In genomic region chr1:66505671-66506392, GRCh38 we compare ENCODE assay signal across 18 cellular contexts. TPM values are rescaled to one million over a fixed set of nuclear protein-coding genes. Genes with fewer than 3 reads are reported as not detected.
A peak's percentile ranks its signal among the peaks of the same experiment; 100 is the strongest.
DNase-seq lines count a peak whose midpoint lies in the region; ATAC-seq, FAIRE-seq and TF ChIP-seq lines count a peak whose summit lies in the region.
"Had no signal": no experiment of that assay in that cellular context is flagged by ENCODE, and none has a peak within 500 bp of the region (broad histone marks: within the 10 kb centered on the region; RNA-seq: fewer than 3 reads in every experiment).

No MANE protein-coding gene starts in this region.

- H4K20me1 ChIP-seq in osteoblast (ENCODE audit: insufficient read depth, low read length) (no peaks in the 10 kb centered on the region), HepG2 (ENCODE audit: insufficient read depth, low read length) (no peaks in the 10 kb centered on the region)
- H4K20me1 ChIP-seq: BLaER1 treated with 17β-estradiol and CSF1 and Interleukin-3, amounts not matched to agents 10 nM and 100 nM had no signal

- H3K4me3 ChIP-seq in osteoblast (ENCODE audit: insufficient read depth, low read length) (no peak overlapping the region), HepG2 (replicated peaks in 1 of 3; ENCODE audit: insufficient read depth in 1 of 3, low read depth in 2 of 3, low read length in 3 of 3) (no peak overlapping the region)
- H3K4me3 ChIP-seq: BLaER1 treated with 17β-estradiol and CSF1 and Interleukin-3, amounts not matched to agents 10 nM and 100 nM; mucosa of descending colon had no signal

- H3K9me3 ChIP-seq in osteoblast (ENCODE audit: low read depth, low read length) = no peaks in the 10 kb centered on the region
- no peaks in the 10 kb centered on the region for H3K9me3 ChIP-seq in HepG2 (ENCODE audit: low read length)
- H3K9me3 ChIP-seq: BLaER1 treated with 17β-estradiol and CSF1 and Interleukin-3, amounts not matched to agents 10 nM and 100 nM; mucosa of descending colon had no signal

- H3K27me3 ChIP-seq in osteoblast (ENCODE audit: insufficient read depth, low read length) (no peaks in the 10 kb centered on the region), HepG2 (ENCODE audit: control insufficient read depth in 1 of 2, insufficient read depth in 2 of 2, low read length in 2 of 2) (no peaks in the 10 kb centered on the region)
- H3K27me3 ChIP-seq: BLaER1 treated with 17β-estradiol and CSF1 and Interleukin-3, amounts not matched to agents 10 nM and 100 nM had no signal

- H2AFZ ChIP-seq in osteoblast (ENCODE audit: low read length) = no peak overlapping the region
- H2AFZ ChIP-seq in HepG2 (ENCODE audit: low read length) = no peak overlapping the region

- POLR2A ChIA-PET in HepG2 (lab: Yijun Ruan, JAX) = no interaction called here

- 14% methylated on average over 5 of the region's 5 CpGs for WGBS in HepG2 (ENCODE audit: low lambda C conversion rate)

- H3K36me3 ChIP-seq in osteoblast (ENCODE audit: insufficient read depth, low read length) (no peaks in the 10 kb centered on the region), HepG2 (replicated peaks in 1 of 2; ENCODE audit: control insufficient read depth in 1 of 2, insufficient read depth in 2 of 2, low read length in 2 of 2) (no peaks in the 10 kb centered on the region)
- H3K36me3 ChIP-seq: BLaER1 treated with 17β-estradiol and CSF1 and Interleukin-3, amounts not matched to agents 10 nM and 100 nM had no signal

- TF ChIP-seq POLR2A in HepG2 (IDR thresholded peaks at IDR 0.05; ENCODE audit: insufficient read depth in 1 of 2, low read depth in 2 of 2, low read length in 2 of 2) = no peak

- H3K79me2 ChIP-seq in osteoblast (ENCODE audit: insufficient read depth, low read length) = no peaks in the 10 kb centered on the region
- H3K79me2 ChIP-seq in HepG2 (ENCODE audit: insufficient read depth, low read length) = no peaks in the 10 kb centered on the region

- no peak for TF ChIP-seq RAD21 in HepG2 (CRISPR knock-in tag; IDR thresholded peaks at IDR 0.05)

- intact Hi-C loops in HepG2 (cut with micrococcal nuclease; ENCODE audit: unreplicated experiment) = no loop called here

- TF ChIP-seq EP300 in HepG2 (IDR thresholded peaks at IDR 0.05; ENCODE audit: low read depth in 2 of 2, low read length in 2 of 2) (no peak), HepG2 (CRISPR knock-in tag; IDR thresholded peaks at IDR 0.05; ENCODE audit: borderline replicate concordance) (no peak)

- H3K4me1 Mint-ChIP-seq in glutamatergic neuron (ENCODE audit: low read depth, unreplicated experiment) = peaks cover 2% of the 10 kb centered on the region
- H3K4me1 Mint-ChIP-seq: stimulated activated effector memory CD8-positive, alpha-beta T cell treated with anti-CD3 and anti-CD28 coated beads, Interleukin-12 subunit alpha, Interleukin-12 subunit beta, amount 100 ng/mL, for 72 hours had no signal

- peaks cover 1% of the 10 kb centered on the region for H3K9me3 Mint-ChIP-seq in glutamatergic neuron (ENCODE audit: unreplicated experiment)
- H3K9me3 Mint-ChIP-seq: stimulated activated effector memory CD8-positive, alpha-beta T cell treated with anti-CD3 and anti-CD28 coated beads, Interleukin-12 subunit alpha, Interleukin-12 subunit beta, amount 100 ng/mL, for 72 hours had no signal

- ATAC-seq in HepG2 = no peak
- ATAC-seq: HCT116; mucosa of descending colon; stimulated activated effector memory CD8-positive, alpha-beta T cell treated with anti-CD3 and anti-CD28 coated beads, Interleukin-12 subunit alpha, Interleukin-12 subunit beta, amount 100 ng/mL, for 72 hours; T-helper 17 cell had no signal

- no peak overlapping the region for H3K4me3 Mint-ChIP-seq in glutamatergic neuron (ENCODE audit: unreplicated experiment)
- H3K4me3 Mint-ChIP-seq: stimulated activated effector memory CD8-positive, alpha-beta T cell treated with anti-CD3 and anti-CD28 coated beads, Interleukin-12 subunit alpha, Interleukin-12 subunit beta, amount 100 ng/mL, for 72 hours; T-helper 17 cell had no signal

- peak overlapping the region; percentile 59 for H3K27ac ChIP-seq in osteoblast (ENCODE audit: low read depth, low read length)
- no peak overlapping the region for H3K27ac ChIP-seq in HepG2 (ENCODE audit: extremely low read length, insufficient read depth, low read length)
- H3K27ac ChIP-seq: BLaER1 treated with 17β-estradiol and CSF1 and Interleukin-3, amounts not matched to agents 10 nM and 100 nM had no signal

- no TSS peak for BruUV-seq in HepG2 (replicated peaks; lab: Mats Ljungman, UMichigan)

- no peak overlapping the region for H3K4me2 ChIP-seq in osteoblast (ENCODE audit: insufficient read depth, low read length)
- no peak overlapping the region for H3K4me2 ChIP-seq in HepG2 (ENCODE audit: low read depth, low read length)
- H3K4me2 ChIP-seq: BLaER1 treated with 17β-estradiol and CSF1 and Interleukin-3, amounts not matched to agents 10 nM and 100 nM had no signal

- CTCF ChIA-PET in HepG2 (lab: Yijun Ruan, JAX; ENCODE audit: low intra/inter-chr PET ratio, low total read pairs) = no interaction called here

- H3K4me1 ChIP-seq in osteoblast (ENCODE audit: insufficient read depth, low read length) (peaks cover 10% of the 10 kb centered on the region), HepG2 (ENCODE audit: insufficient read depth, low read length) (no peaks in the 10 kb centered on the region)

- no peak overlapping the region for H3K9ac ChIP-seq in HepG2 (ENCODE audit: insufficient read depth, low read depth, low read length)
- H3K9ac ChIP-seq: BLaER1 treated with 17β-estradiol and CSF1 and Interleukin-3, amounts not matched to agents 10 nM and 100 nM had no signal

- DNase-seq in Daoy (ENCODE audit: low read depth) (peak; percentile 51), RKO (ENCODE audit: low spot score) (peak; percentile 36), fibroblast of gingiva (ENCODE audit: low read depth) (peak; percentile 22), osteoblast (ENCODE audit: insufficient read length, low spot score, missing footprints) (peak; percentile 31), HepG2 (ENCODE audit: low spot score) (no peak), SHP77 (lab: John Stamatoyannopoulos, UW) (no peak), NOMO-1 treated with DMSO at 0.1 percent for 48 hours (lab: John Stamatoyannopoulos, UW; ENCODE audit: unreplicated experiment) (no peak), glutamatergic neuron (no peak)
- DNase-seq: activated CD4-positive, alpha-beta T cell treated with anti-CD3 and anti-CD28 coated beads, Interleukin-2, amount 50 U/mL, for 1 hour; mucosa of descending colon; OCI-M1; stimulated activated CD4-positive, alpha-beta T cell treated with anti-CD3 and anti-CD28 coated beads, Interleukin-2, amount 100 ng/mL, for 48 hours; T-helper 17 cell had no signal

- H3K27me3 Mint-ChIP-seq in glutamatergic neuron (ENCODE audit: unreplicated experiment) = no peaks in the 10 kb centered on the region

- no peak for FAIRE-seq in HepG2 (lab: Jason Lieb, UNC)
- FAIRE-seq: G401.6, HTR-8/SVneo had no signal

- no peaks in the 10 kb centered on the region for H3K36me3 Mint-ChIP-seq in glutamatergic neuron (ENCODE audit: unreplicated experiment)
- H3K36me3 Mint-ChIP-seq: stimulated activated effector memory CD8-positive, alpha-beta T cell treated with anti-CD3 and anti-CD28 coated beads, Interleukin-12 subunit alpha, Interleukin-12 subunit beta, amount 100 ng/mL, for 72 hours had no signal

- in situ Hi-C loops in HepG2 (cut with HindIII; ENCODE audit: extremely low pct_ligation_motif_present, low pct_unique_long_range_greater_than_20kb) = no loop called here

- no peak overlapping the region for H3K27ac Mint-ChIP-seq in glutamatergic neuron (ENCODE audit: unreplicated experiment)
- H3K27ac Mint-ChIP-seq: stimulated activated effector memory CD8-positive, alpha-beta T cell treated with anti-CD3 and anti-CD28 coated beads, Interleukin-12 subunit alpha, Interleukin-12 subunit beta, amount 100 ng/mL, for 72 hours; T-helper 17 cell had no signal

- TF ChIP-seq CTCF in osteoblast (IDR thresholded peaks at IDR 0.05; ENCODE audit: extremely low read depth, low read depth, low read length) (no peak), HepG2 (CRISPR knock-in tag; IDR thresholded peaks at IDR 0.05) (no peak), glutamatergic neuron (IDR thresholded peaks at IDR 0.05; ENCODE audit: partially characterized antibody, unreplicated experiment) (no peak)

TF ChIP-seq in HepG2, 621 proteins besides CTCF, POLR2A, EP300 and RAD21 (continues in another document):
- no peak for TF ChIP-seq MEF2D (CRISPR knock-in tag; IDR thresholded peaks at IDR 0.05)
- no peak for TF ChIP-seq RELA (CRISPR knock-in tag; IDR thresholded peaks at IDR 0.05)
- TF ChIP-seq MYC (CRISPR knock-in tag; IDR thresholded peaks at IDR 0.05; ENCODE audit: borderline replicate concordance) = no peak
- no peak for TF ChIP-seq ZNF557 (CRISPR knock-in tag; IDR thresholded peaks at IDR 0.05)
- no peak for TF ChIP-seq SRF (IDR thresholded peaks at IDR 0.05; ENCODE audit: low read depth, low read length)

RNA-seq across cellular contexts. Expression of gene SGIP1, which starts 28.1 kb away (rescaled TPM):
- not detected in 2 replicates for total RNA-seq in Daoy (2014; rRNA removed; shearing (Covaris generic))
- total RNA-seq in osteoblast (17.4 and 31.5 TPM in 2 replicates), HepG2 (2016; rRNA removed; fragmentation: Illumina TruSeq; extraction: Trizol) (not detected in 2 replicates), glutamatergic neuron (ENCODE audit: unreplicated experiment) (75.2 TPM)
- total RNA-seq in HepG2 (2016; cell fraction: cytosol; rRNA removed; fragmentation: Illumina TruSeq; extraction: Trizol; ENCODE audit: low read depth) = not detected in 2 replicates
- not detected in 2 replicates for total RNA-seq in HepG2 (2016; cell fraction: insoluble cytoplasmic fraction; rRNA removed; fragmentation: Illumina TruSeq; extraction: Trizol)
- total RNA-seq in HepG2 (2016; cell fraction: membrane; rRNA removed; fragmentation: Illumina TruSeq; extraction: Trizol) = not detected in 2 replicates
- total RNA-seq in HepG2 (2016; cell fraction: nucleus; rRNA removed; fragmentation: Illumina TruSeq; extraction: Trizol) = not detected in 2 replicates
- 0.01 TPM in 1 of 2 replicates, not detected in the other for polyA plus RNA-seq in HepG2 (2011; rRNA removed)
- not detected in 2 replicates for polyA plus RNA-seq in HepG2 (2011; cell fraction: cytosol; rRNA removed)
- polyA plus RNA-seq in HepG2 (2011; cell fraction: nucleus; rRNA removed) = 0.10 TPM in 1 of 2 replicates, not detected in the other
- not detected in 2 replicates for polyA plus RNA-seq in HepG2 (2012)
- not detected in 2 replicates for polyA plus RNA-seq in HepG2 (2016; cell fraction: cytosol; fragmentation: Illumina TruSeq; extraction: Trizol; ENCODE audit: low read depth)
- not detected in 2 replicates for polyA plus RNA-seq in HepG2 (2016; cell fraction: insoluble cytoplasmic fraction; fragmentation: Illumina TruSeq; extraction: Trizol; ENCODE audit: low read depth)
- polyA plus RNA-seq in HepG2 (2016; cell fraction: membrane; fragmentation: Illumina TruSeq; extraction: Trizol; ENCODE audit: low read depth) = not detected in 2 replicates
- 0.29 TPM in 1 of 2 replicates, not detected in the other for polyA plus RNA-seq in HepG2 (2016; cell fraction: nucleus; fragmentation: Illumina TruSeq; extraction: Trizol; ENCODE audit: insufficient read depth, low read depth)
- polyA minus RNA-seq in HepG2 (2011; rRNA and poly(A)+ RNA removed; ENCODE audit: low replicate concordance) = not detected in 2 replicates
- not detected in 2 replicates for polyA minus RNA-seq in HepG2 (2011; cell fraction: cytosol; rRNA and poly(A)+ RNA removed)
- not detected in 2 replicates for polyA minus RNA-seq in HepG2 (2011; cell fraction: nucleus; rRNA and poly(A)+ RNA removed)

Comparison
In these comparisons a context has a peak if more than half of its experiments do, and no peak if none do; other contexts are left out.
1. DNase-seq: peak in Daoy (single experiment), RKO (single experiment), fibroblast of gingiva (single experiment) and osteoblast (single experiment); none in HepG2 (single experiment), SHP77 (0 of 2), NOMO-1 treated with DMSO at 0.1 percent for 48 hours (single experiment) and glutamatergic neuron (single experiment).
2. RNA of gene SGIP1, which starts 28.1 kb away (total RNA-seq): 75.2 TPM in glutamatergic neuron (single experiment) and 17.4 to 31.5 TPM in osteoblast; not detected in HepG2 and not detected in Daoy; every median in the first group is over 10 times any median in the second.